Comparison of ENCODE assay signal across 21 cellular contexts in genomic region chr14:48319823-48320222, GRCh38.
"Had no signal": no experiment of that assay in that cellular context is flagged by ENCODE, and none has a peak within 500 bp of the region (broad histone marks: within the 10 kb centered on the region; RNA-seq: fewer than 3 reads in every experiment).

No MANE protein-coding gene starts in this region.

- H3K36me3 ChIP-seq: colonic mucosa, esophagus squamous epithelium, gastrocnemius medialis, heart right ventricle, left lung, lower lobe of right lung had no signal

- DNase-seq: colonic mucosa; cortex of kidney; effector CD8-positive, alpha-beta T cell; effector memory CD8-positive, alpha-beta T cell; endodermal cell; erythroblast; esophagus squamous epithelium; foreskin fibroblast; foreskin melanocyte; gastrocnemius medialis; glutamatergic neuron; head of caudate nucleus; heart right ventricle; hippocampal formation; left cardiac atrium; left lung; left ventricle myocardium superior; lower lobe of right lung; mesenchymal stem cell; mucosa of descending colon had no signal

- H3K27me3 ChIP-seq: colonic mucosa, esophagus squamous epithelium, gastrocnemius medialis, heart right ventricle, left lung had no signal

- H3K4me1 ChIP-seq: colonic mucosa, esophagus squamous epithelium, gastrocnemius medialis, heart right ventricle, left lung, lower lobe of right lung had no signal

- H3K27ac ChIP-seq: colonic mucosa, epithelial cell of prostate, esophagus squamous epithelium, gastrocnemius medialis, heart right ventricle, left lung, lower lobe of right lung had no signal

- H3K9me3 ChIP-seq: colonic mucosa, esophagus squamous epithelium, gastrocnemius medialis, lower lobe of right lung had no signal

- H3K4me3 ChIP-seq: colonic mucosa, esophagus squamous epithelium, gastrocnemius medialis, heart right ventricle, left lung, lower lobe of right lung, mucosa of descending colon had no signal
